12 cellular contexts compared by ENCODE assay signal in genomic region chr2:109447251-109447661, GRCh38.
A peak's percentile ranks its signal among the peaks of the same experiment; 100 is the strongest.
DNase-seq lines count a peak whose midpoint lies in the region; ATAC-seq and TF ChIP-seq lines count a peak whose summit lies in the region.
"Had no signal": no experiment of that assay in that cellular context is flagged by ENCODE, and none has a peak within 500 bp of the region (broad histone marks: within the 10 kb centered on the region; RNA-seq: fewer than 3 reads in every experiment).

No MANE protein-coding gene starts in this region.

- no peak for TF ChIP-seq CTCF in WERI-Rb-1 (IDR thresholded peaks at IDR 0.05; ENCODE audit: low read depth, low read length)
- TF ChIP-seq CTCF in glutamatergic neuron (IDR thresholded peaks at IDR 0.05; ENCODE audit: partially characterized antibody, unreplicated experiment) = no peak
- TF ChIP-seq CTCF in smooth muscle cell (IDR thresholded peaks at IDR 0.05; ENCODE audit: borderline replicate concordance, insufficient read depth, poor library complexity, severe bottlenecking) = no peak

- H3K27me3 ChIP-seq in GM23248 (replicated peaks; ENCODE audit: insufficient read depth) (no peaks in the 10 kb centered on the region), WERI-Rb-1 (ENCODE audit: insufficient read depth, low read depth, severe bottlenecking) (no peaks in the 10 kb centered on the region), smooth muscle cell (ENCODE audit: low read depth) (no peaks in the 10 kb centered on the region)
- H3K27me3 ChIP-seq: cardiac muscle cell, pancreas had no signal

- H4K20me1 ChIP-seq in GM23248 (ENCODE audit: insufficient read depth) (no peaks in the 10 kb centered on the region), smooth muscle cell (ENCODE audit: low read depth) (no peaks in the 10 kb centered on the region)

- H3K4me1 ChIP-seq in GM23248 (ENCODE audit: insufficient read depth) (peaks cover 12% of the 10 kb centered on the region), smooth muscle cell (ENCODE audit: low read depth) (peaks cover 5% of the 10 kb centered on the region)
- H3K4me1 ChIP-seq: pancreas had no signal

- no peaks in the 10 kb centered on the region for H3K9me3 ChIP-seq in GM23248 (ENCODE audit: low read depth)
- peaks cover 14% of the 10 kb centered on the region for H3K9me3 ChIP-seq in WERI-Rb-1 (ENCODE audit: severe bottlenecking)
- peaks cover 20% of the 10 kb centered on the region for H3K9me3 ChIP-seq in smooth muscle cell (replicated peaks; ENCODE audit: low read depth)
- H3K9me3 ChIP-seq: pancreas had no signal

- H3K27ac Mint-ChIP-seq in glutamatergic neuron (ENCODE audit: unreplicated experiment) = peak overlapping the region; percentile 88
- no peak overlapping the region for H3K27ac Mint-ChIP-seq in activated naive CD8-positive, alpha-beta T cell treated with anti-CD3 and anti-CD28 coated beads, Interleukin-2, amount 50 U/mL, for 24 hours

- H3K27ac ChIP-seq in GM23248 (peak overlapping the region; percentile 9; the same call in 1 of the 2 replicates), WERI-Rb-1 (peak overlapping the region; percentile 77), smooth muscle cell (ENCODE audit: low read depth) (peak overlapping the region; percentile 86)
- H3K27ac ChIP-seq: cardiac muscle cell, pancreas had no signal

- H3K9me3 Mint-ChIP-seq in glutamatergic neuron (ENCODE audit: unreplicated experiment) = peaks cover 19% of the 10 kb centered on the region
- peaks cover 23% of the 10 kb centered on the region for H3K9me3 Mint-ChIP-seq in activated naive CD8-positive, alpha-beta T cell treated with anti-CD3 and anti-CD28 coated beads, Interleukin-2, amount 50 U/mL, for 24 hours

- peak; percentile 82 for DNase-seq in GM23248
- DNase-seq in WERI-Rb-1 = peak; percentile 72
- DNase-seq in glutamatergic neuron = no peak
- no peak for DNase-seq in smooth muscle cell (lab: John Stamatoyannopoulos, UW; ENCODE audit: unreplicated experiment)
- DNase-seq in stimulated activated CD4-positive, alpha-beta T cell treated with anti-CD3 and anti-CD28 coated beads, Interleukin-4, amount 100 ng/mL, for 24 hours = no peak
- no peak for DNase-seq in activated naive CD8-positive, alpha-beta T cell treated with anti-CD3 and anti-CD28 coated beads, Interleukin-2, amount 50 U/mL, for 24 hours
- DNase-seq: activated CD8-positive, alpha-beta memory T cell treated with anti-CD3 and anti-CD28 coated beads for 24 hours; GF-D8 had no signal

- H3K79me2 ChIP-seq in GM23248 (ENCODE audit: insufficient read depth) = no peaks in the 10 kb centered on the region
- H3K79me2 ChIP-seq in smooth muscle cell (ENCODE audit: low read depth) = no peaks in the 10 kb centered on the region

- 54 to 74% methylated on average over 9 of the region's 9 CpGs for WGBS in GM23248 (ENCODE audit: low coverage in 1 of 2, low lambda C conversion rate in 2 of 2, missing lambda C conversion rate in 2 of 2), 2 experiments
- WGBS in smooth muscle cell (ENCODE audit: low lambda C conversion rate) = 23% methylated on average over 9 of the region's 9 CpGs

- peaks cover 27% of the 10 kb centered on the region for H3K4me1 Mint-ChIP-seq in glutamatergic neuron (ENCODE audit: low read depth, unreplicated experiment)
- H3K4me1 Mint-ChIP-seq in activated naive CD8-positive, alpha-beta T cell treated with anti-CD3 and anti-CD28 coated beads, Interleukin-2, amount 50 U/mL, for 24 hours = no peaks in the 10 kb centered on the region

- H3K36me3 ChIP-seq in GM23248 (ENCODE audit: low read depth) (peaks cover 10% of the 10 kb centered on the region; the same call in 1 of the 2 replicates), WERI-Rb-1 (no peaks in the 10 kb centered on the region), smooth muscle cell (ENCODE audit: low read depth) (peaks cover 20% of the 10 kb centered on the region)
- H3K36me3 ChIP-seq: cardiac muscle cell, pancreas had no signal

- ATAC-seq in GM18858 (IDR thresholded peaks at IDR 0.05; ENCODE audit: unreplicated experiment) = no peak
- ATAC-seq in GM21717 (IDR thresholded peaks at IDR 0.05; ENCODE audit: unreplicated experiment) = no peak
- no peak for ATAC-seq in activated naive CD8-positive, alpha-beta T cell treated with anti-CD3 and anti-CD28 coated beads, Interleukin-2, amount 50 U/mL, for 24 hours
- ATAC-seq: pancreas had no signal

- H3K4me3 ChIP-seq in GM23248 (no peak overlapping the region), WERI-Rb-1 (ENCODE audit: low read depth, low read length) (peak overlapping the region; percentile 3; the same call in 1 of the 2 replicates), smooth muscle cell (no peak overlapping the region)
- H3K4me3 ChIP-seq: cardiac muscle cell, pancreas had no signal

- H3K36me3 Mint-ChIP-seq in glutamatergic neuron (ENCODE audit: unreplicated experiment) = peaks cover 22% of the 10 kb centered on the region
- H3K36me3 Mint-ChIP-seq in activated naive CD8-positive, alpha-beta T cell treated with anti-CD3 and anti-CD28 coated beads, Interleukin-2, amount 50 U/mL, for 24 hours (ENCODE audit: low read depth) = peaks cover 15% of the 10 kb centered on the region

- H3K9ac ChIP-seq in GM23248 (no peak overlapping the region; the same call in 1 of the 2 replicates), smooth muscle cell (ENCODE audit: low read depth) (peak overlapping the region; percentile 42)

- H3F3A ChIP-seq in GM23248 (ENCODE audit: insufficient read depth) (0 out of 2 replicates have a peak, but pooled peaks cover 5% of the 10 kb centered on the region), smooth muscle cell (ENCODE audit: low read depth) (peaks cover 26% of the 10 kb centered on the region)

- H3K9me2 ChIP-seq in GM23248 (ENCODE audit: insufficient read depth) = no peaks in the 10 kb centered on the region

- no peak overlapping the region for H3K4me2 ChIP-seq in GM23248 (ENCODE audit: unreplicated experiment)
- H3K4me2 ChIP-seq in smooth muscle cell = peak overlapping the region; percentile 61

- H3K27me3 Mint-ChIP-seq in glutamatergic neuron (ENCODE audit: unreplicated experiment) = peaks cover 11% of the 10 kb centered on the region
- no peaks in the 10 kb centered on the region for H3K27me3 Mint-ChIP-seq in activated naive CD8-positive, alpha-beta T cell treated with anti-CD3 and anti-CD28 coated beads, Interleukin-2, amount 50 U/mL, for 24 hours

- no peak overlapping the region for H2AFZ ChIP-seq in GM23248
- H2AFZ ChIP-seq in smooth muscle cell (ENCODE audit: low read depth) = no peak overlapping the region

- no peak overlapping the region for H3K4me3 Mint-ChIP-seq in glutamatergic neuron (ENCODE audit: unreplicated experiment)
- no peak overlapping the region for H3K4me3 Mint-ChIP-seq in activated naive CD8-positive, alpha-beta T cell treated with anti-CD3 and anti-CD28 coated beads, Interleukin-2, amount 50 U/mL, for 24 hours

- in situ Hi-C loops in GM23248 (cut with MboI) = no loop called here

Comparison
In these comparisons a context has a peak if more than half of its experiments do, and no peak if none do; other contexts are left out.
1. DNase-seq: peak in GM23248 (single experiment) and WERI-Rb-1 (single experiment); none in glutamatergic neuron (single experiment), smooth muscle cell (single experiment), stimulated activated CD4-positive, alpha-beta T cell treated with anti-CD3 and anti-CD28 coated beads, Interleukin-4, amount 100 ng/mL, for 24 hours (single experiment) and activated naive CD8-positive, alpha-beta T cell treated with anti-CD3 and anti-CD28 coated beads, Interleukin-2, amount 50 U/mL, for 24 hours (single experiment).
2. H3K27ac ChIP-seq: peak in every context shown above with its lines; median percentile 86 in smooth muscle cell; 77 in WERI-Rb-1; 9 in GM23248.